In the genomic region with DNA sequence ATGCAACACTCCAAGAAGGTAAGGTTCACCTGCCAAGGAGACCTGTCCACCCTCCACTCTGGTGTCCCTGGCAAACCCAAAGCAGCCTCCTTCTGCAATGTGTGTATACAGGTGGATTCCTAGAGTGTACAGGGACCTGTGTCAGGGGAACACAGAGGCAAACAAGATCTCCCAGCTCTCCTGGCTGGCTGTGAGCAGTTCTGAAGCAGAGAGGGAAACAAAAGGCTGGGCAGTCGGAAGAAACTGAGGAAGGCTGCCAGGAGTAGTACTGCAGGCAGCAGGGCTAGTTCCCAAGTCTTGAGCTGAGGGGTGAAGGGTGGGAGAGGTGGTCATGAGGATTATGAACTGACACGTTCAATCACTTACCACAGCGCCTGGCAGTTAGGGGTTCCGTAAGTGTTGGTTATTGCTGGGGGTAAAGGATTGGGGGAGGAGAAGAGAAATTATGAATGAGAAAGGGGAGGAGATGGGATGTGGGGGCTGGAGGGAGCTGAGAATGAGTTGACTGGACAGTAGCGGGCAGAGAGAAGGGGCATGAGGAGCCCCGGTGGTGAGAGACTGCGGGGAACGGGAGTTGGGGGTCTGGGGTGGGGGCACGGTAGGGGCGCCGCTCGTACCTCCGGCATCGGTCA, we compare ENCODE assay signal across 7 cellular contexts. TPM values are rescaled to one million over a fixed set of nuclear protein-coding genes. Genes with fewer than 3 reads are reported as not detected.
DNase-seq lines count a peak whose midpoint lies in the region; ATAC-seq and TF ChIP-seq lines count a peak whose summit lies in the region.

No MANE protein-coding gene starts in this region.

- peaks cover 50% of the 10 kb centered on the region for H3K79me2 ChIP-seq in osteoblast (ENCODE audit: insufficient read depth, low read length)

- POLR2A ChIA-PET in RWPE1 (lab: Yijun Ruan, JAX; ENCODE audit: low non-redundant PET) = interaction anchor here (0.6 to 1.2 kb wide), 5 partner anchors 9 to 99 kb away, joined by 3 to 10 read pairs (median 3); no protein-coding TSS in a partner anchor

- no peaks in the 10 kb centered on the region for H3K9me3 ChIP-seq in osteoblast (ENCODE audit: low read depth, low read length)

- CTCF ChIA-PET in RWPE1 (lab: Yijun Ruan, JAX) = interaction anchor here (0.5 to 1.2 kb wide), 3 partner anchors 17 to 217 kb away, joined by 3 to 5 read pairs (median 4); no protein-coding TSS in a partner anchor

- H4K20me1 ChIP-seq in osteoblast (ENCODE audit: insufficient read depth, low read length) = peaks cover 13% of the 10 kb centered on the region

- H2AFZ ChIP-seq in osteoblast (ENCODE audit: low read length) = peak overlapping the region; percentile 88

- H3K4me2 ChIP-seq in osteoblast (ENCODE audit: insufficient read depth, low read length) = peak overlapping the region; percentile 100

- peaks cover 23% of the 10 kb centered on the region for H3K36me3 ChIP-seq in osteoblast (ENCODE audit: insufficient read depth, low read length)

- peak; percentile 4 for ATAC-seq in GM21526 (IDR thresholded peaks at IDR 0.05; ENCODE audit: low FRiP score, unreplicated experiment)
- ATAC-seq in esophagus mucosa = peak; percentile 27
- no peak for ATAC-seq in HG02678 (IDR thresholded peaks at IDR 0.05; ENCODE audit: unreplicated experiment)

- TF ChIP-seq CTCF in RWPE1 (conservative IDR thresholded peaks at IDR 0.05; ENCODE audit: low read depth) (no peak), osteoblast (IDR thresholded peaks at IDR 0.05; ENCODE audit: extremely low read depth, low read depth, low read length) (no peak)

- H3K4me3 ChIP-seq in osteoblast (ENCODE audit: insufficient read depth, low read length) = peak overlapping the region; percentile 95

- DNase-seq in RWPE1 (ENCODE audit: low spot score) (peak; percentile 30), osteoblast (ENCODE audit: insufficient read length, low spot score, missing footprints) (peak; percentile 25), kidney tubule cell (ENCODE audit: low spot score) (no peak)
- DNase-seq in stimulated activated CD4-positive, alpha-beta T cell treated with anti-CD3 and anti-CD28 coated beads, Interleukin-1b, Interleukin-23, amount 100 ng/mL, for 48 hours = no peak

- peak overlapping the region; percentile 81 for H3K27ac ChIP-seq in RWPE1
- H3K27ac ChIP-seq in osteoblast (ENCODE audit: low read depth, low read length) = peak overlapping the region; percentile 84

- H3K4me1 ChIP-seq in osteoblast (ENCODE audit: insufficient read depth, low read length) = peaks cover 17% of the 10 kb centered on the region

- H3K27me3 ChIP-seq in osteoblast (ENCODE audit: insufficient read depth, low read length) = no peaks in the 10 kb centered on the region

RNA-seq across cellular contexts. Expression of a gene that starts 0.7 kb away (rescaled TPM):
- 11.1 TPM for total RNA-seq in esophagus mucosa
- 8.5 and 11.9 TPM in 2 replicates for total RNA-seq in osteoblast

RNA-seq across cellular contexts. Expression of a gene that starts 25.0 kb away (rescaled TPM):
- total RNA-seq in esophagus mucosa (1.00 TPM), osteoblast (0.88 and 1.8 TPM in 2 replicates)

RNA-seq across cellular contexts. Expression of a gene that starts 25.9 kb away (rescaled TPM):
- 2.9 TPM for total RNA-seq in esophagus mucosa
- total RNA-seq in osteoblast = 1.5 and 2.9 TPM in 2 replicates

RNA-seq across cellular contexts. Expression of a gene that starts 36.6 kb away (rescaled TPM):
- 74.5 TPM for total RNA-seq in esophagus mucosa
- 74.3 and 84.0 TPM in 2 replicates for total RNA-seq in osteoblast

RNA-seq across cellular contexts. Expression of a gene that starts 48.4 kb away (rescaled TPM):
- total RNA-seq in esophagus mucosa (17.7 TPM), osteoblast (37.1 and 39.1 TPM in 2 replicates)

Comparison
In these comparisons a context has a peak if more than half of its experiments do, and no peak if none do; other contexts are left out.
1. DNase-seq: peak in RWPE1 (single experiment) and osteoblast (single experiment); none in stimulated activated CD4-positive, alpha-beta T cell treated with anti-CD3 and anti-CD28 coated beads, Interleukin-1b, Interleukin-23, amount 100 ng/mL, for 48 hours (single experiment) and kidney tubule cell (single experiment).